17 cellular contexts compared by ENCODE assay signal in genomic region chr14:26370118-26370517, GRCh38.
DNase-seq lines count a peak whose midpoint lies in the region; ATAC-seq and TF ChIP-seq lines count a peak whose summit lies in the region.
"Had no signal": no experiment of that assay in that cellular context is flagged by ENCODE, and none has a peak within 500 bp of the region (broad histone marks: within the 10 kb centered on the region; RNA-seq: fewer than 3 reads in every experiment).

No MANE protein-coding gene starts in this region.

- TF ChIP-seq CTCF in fibroblast of lung (conservative IDR thresholded peaks at IDR 0.05 in 1 of 2, IDR thresholded peaks at IDR 0.05 in 1 of 2; ENCODE audit: low read depth in 1 of 2, low read length in 2 of 2) = no peak
- TF ChIP-seq CTCF in nephron (IDR thresholded peaks at IDR 0.05; ENCODE audit: unreplicated experiment in 3 of 3) = no peak
- no peak for TF ChIP-seq CTCF in lower lobe of right lung (IDR thresholded peaks at IDR 0.05)

- intact Hi-C loops in lower lobe of right lung (cut with DNase I) = no loop called here

- H3K4me3 ChIP-seq in fibroblast of lung (replicated peaks in 1 of 4; ENCODE audit: control extremely low read depth in 1 of 4, insufficient read depth in 1 of 4, low read depth in 3 of 4, low read length in 4 of 4) (no peak overlapping the region), lower lobe of right lung (no peak overlapping the region)
- H3K4me3 ChIP-seq: BLaER1 treated with 17β-estradiol and CSF1 and Interleukin-3, amounts not matched to agents 10 nM and 100 nM; GM12878; tibial nerve had no signal

- H3K9me3 ChIP-seq in fibroblast of lung (ENCODE audit: control insufficient read depth, insufficient read depth, low read depth, low read length) (no peaks in the 10 kb centered on the region), lower lobe of right lung (no peaks in the 10 kb centered on the region)
- H3K9me3 ChIP-seq: BLaER1 treated with 17β-estradiol and CSF1 and Interleukin-3, amounts not matched to agents 10 nM and 100 nM; tibial nerve had no signal

- H3K27me3 Mint-ChIP-seq in nephron (ENCODE audit: low read depth) = no peaks in the 10 kb centered on the region
- H3K27me3 Mint-ChIP-seq: activated CD4-positive, alpha-beta memory T cell treated with anti-CD3 and anti-CD28 coated beads for 36 hours; activated naive CD8-positive, alpha-beta T cell treated with anti-CD3 and anti-CD28 coated beads, Interleukin-2, amount 50 U/mL, for 24 hours; central memory CD8-positive, alpha-beta T cell had no signal

- ATAC-seq in lower lobe of right lung = no peak
- ATAC-seq: activated naive CD8-positive, alpha-beta T cell treated with anti-CD3 and anti-CD28 coated beads, Interleukin-2, amount 50 U/mL, for 24 hours; activated T-cell treated with anti-CD3 and anti-CD28 coated beads, Interleukin-2, amount 50 U/mL, for 72 hours; GM12878 had no signal

- peaks cover 14% of the 10 kb centered on the region for H3K4me1 Mint-ChIP-seq in nephron
- H3K4me1 Mint-ChIP-seq: activated naive CD8-positive, alpha-beta T cell treated with anti-CD3 and anti-CD28 coated beads, Interleukin-2, amount 50 U/mL, for 24 hours; central memory CD8-positive, alpha-beta T cell had no signal

- peak overlapping the region; percentile 75 to 83 (median 78) for H3K27ac Mint-ChIP-seq in nephron
- H3K27ac Mint-ChIP-seq: activated CD4-positive, alpha-beta memory T cell treated with anti-CD3 and anti-CD28 coated beads for 36 hours; activated naive CD8-positive, alpha-beta T cell treated with anti-CD3 and anti-CD28 coated beads, Interleukin-2, amount 50 U/mL, for 24 hours; activated T-cell treated with anti-CD3 and anti-CD28 coated beads, Interleukin-2, amount 50 U/mL, for 72 hours had no signal

- H3K4me2 ChIP-seq in fibroblast of lung (ENCODE audit: extremely low read depth, insufficient read depth, low read length) = no peak overlapping the region
- H3K4me2 ChIP-seq: BLaER1 treated with 17β-estradiol and CSF1 and Interleukin-3, amounts not matched to agents 10 nM and 100 nM had no signal

- no peaks in the 10 kb centered on the region for H3K79me2 ChIP-seq in fibroblast of lung (ENCODE audit: control insufficient read depth, insufficient read depth, low read length)

- H4K20me1 ChIP-seq in fibroblast of lung (ENCODE audit: control insufficient read depth, extremely low read depth, insufficient read depth, low read length) = no peaks in the 10 kb centered on the region
- H4K20me1 ChIP-seq: BLaER1 treated with 17β-estradiol and CSF1 and Interleukin-3, amounts not matched to agents 10 nM and 100 nM had no signal

- no peaks in the 10 kb centered on the region for H3K36me3 Mint-ChIP-seq in nephron (ENCODE audit: low read depth)
- H3K36me3 Mint-ChIP-seq: activated CD4-positive, alpha-beta memory T cell treated with anti-CD3 and anti-CD28 coated beads for 36 hours had no signal

- H3K27me3 ChIP-seq in fibroblast of lung (ENCODE audit: control insufficient read depth, insufficient read depth, low read length) = no peaks in the 10 kb centered on the region
- no peaks in the 10 kb centered on the region for H3K27me3 ChIP-seq in lower lobe of right lung (ENCODE audit: low read depth)
- H3K27me3 ChIP-seq: BLaER1 treated with 17β-estradiol and CSF1 and Interleukin-3, amounts not matched to agents 10 nM and 100 nM; tibial nerve had no signal

- peaks cover 7% of the 10 kb centered on the region for H3K9me3 Mint-ChIP-seq in nephron

- no peak overlapping the region for H2AFZ ChIP-seq in fibroblast of lung (ENCODE audit: low read length)

- no peaks in the 10 kb centered on the region for H3K4me1 ChIP-seq in fibroblast of lung (ENCODE audit: control insufficient read depth, extremely low read depth, insufficient read depth, low read length)
- no peaks in the 10 kb centered on the region for H3K4me1 ChIP-seq in lower lobe of right lung
- H3K4me1 ChIP-seq: BLaER1 treated with 17β-estradiol and CSF1 and Interleukin-3, amounts not matched to agents 10 nM and 100 nM; tibial nerve had no signal

- H3K9ac ChIP-seq in fibroblast of lung (ENCODE audit: insufficient read depth, low read length) = no peak overlapping the region
- H3K9ac ChIP-seq: BLaER1 treated with 17β-estradiol and CSF1 and Interleukin-3, amounts not matched to agents 10 nM and 100 nM had no signal

- DNase-seq in DMS79 treated with DMSO at 0.1 percent for 48 hours (lab: John Stamatoyannopoulos, UW) (peak; percentile 21), DMS79 (lab: John Stamatoyannopoulos, UW) (no peak), NCI-H2227 treated with DMSO at 0.1 percent for 48 hours (lab: John Stamatoyannopoulos, UW) (peak; percentile 41), fibroblast of lung (ENCODE audit: low read depth in 2 of 2) (peak; percentile 11 to 92), cerebellar cortex (ENCODE audit: low spot score) (no peak), hypothalamus (lab: John Stamatoyannopoulos, UW) (no peak), lower lobe of right lung (no peak)
- DNase-seq: 8988T; activated CD4-positive, alpha-beta memory T cell treated with anti-CD3 and anti-CD28 coated beads for 36 hours; activated naive CD8-positive, alpha-beta T cell treated with anti-CD3 and anti-CD28 coated beads, Interleukin-2, amount 50 U/mL, for 24 hours; activated T-cell treated with anti-CD3 and anti-CD28 coated beads, Interleukin-2, amount 50 U/mL, for 72 hours; glutamatergic neuron had no signal

- H3K4me3 Mint-ChIP-seq in nephron = no peak overlapping the region
- H3K4me3 Mint-ChIP-seq: activated CD4-positive, alpha-beta memory T cell treated with anti-CD3 and anti-CD28 coated beads for 36 hours; activated naive CD8-positive, alpha-beta T cell treated with anti-CD3 and anti-CD28 coated beads, Interleukin-2, amount 50 U/mL, for 24 hours; activated T-cell treated with anti-CD3 and anti-CD28 coated beads, Interleukin-2, amount 50 U/mL, for 72 hours; central memory CD8-positive, alpha-beta T cell had no signal

- H3K36me3 ChIP-seq in fibroblast of lung (ENCODE audit: control insufficient read depth, insufficient read depth, low read length) (no peaks in the 10 kb centered on the region), lower lobe of right lung (no peaks in the 10 kb centered on the region)
- H3K36me3 ChIP-seq: BLaER1 treated with 17β-estradiol and CSF1 and Interleukin-3, amounts not matched to agents 10 nM and 100 nM; tibial nerve had no signal

- H3K27ac ChIP-seq in fibroblast of lung (ENCODE audit: insufficient read depth, low read length) = no peak overlapping the region
- H3K27ac ChIP-seq in lower lobe of right lung = no peak overlapping the region
- H3K27ac ChIP-seq: BLaER1 treated with 17β-estradiol and CSF1 and Interleukin-3, amounts not matched to agents 10 nM and 100 nM; tibial nerve had no signal

Comparison
In these comparisons a context has a peak if more than half of its experiments do, and no peak if none do; other contexts are left out.
1. DNase-seq: peak in DMS79 treated with DMSO at 0.1 percent for 48 hours (single experiment), NCI-H2227 treated with DMSO at 0.1 percent for 48 hours (single experiment) and fibroblast of lung (2 of 2); none in DMS79 (single experiment), cerebellar cortex (single experiment), hypothalamus (0 of 51) and lower lobe of right lung (single experiment).